In the genomic region with DNA sequence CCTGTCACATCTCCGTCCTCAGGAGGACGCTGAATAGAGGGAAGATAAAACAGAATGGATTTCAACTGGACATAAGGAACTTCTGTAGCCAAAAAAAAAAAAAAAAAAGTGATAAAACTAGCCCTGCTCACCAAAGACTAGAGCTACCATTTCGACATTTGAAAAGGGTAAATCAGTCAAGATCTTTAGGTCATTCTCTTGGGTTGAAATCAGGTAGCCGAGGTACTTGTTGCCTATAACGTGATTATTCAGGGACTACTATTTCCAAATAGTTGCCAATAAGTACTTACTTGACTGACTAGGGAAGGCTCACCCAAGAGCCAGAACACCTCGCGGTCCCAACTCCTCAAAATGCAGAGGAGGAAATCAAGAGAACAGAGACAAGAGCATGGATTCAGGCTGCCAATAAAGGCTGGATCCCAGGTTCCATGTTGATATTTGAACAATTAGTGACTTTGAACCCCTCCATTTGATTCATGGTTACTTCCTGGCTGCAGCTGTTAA, we compare ENCODE assay signal across 1 cellular context.
TF ChIP-seq lines count a peak whose summit lies in the region.

No MANE protein-coding gene starts in this region.

TF ChIP-seq in K562, 482 proteins besides CTCF, POLR2A, EP300 and RAD21 (continued from another document):
- TF ChIP-seq ZNF121 (CRISPR knock-in tag; conservative IDR thresholded peaks at IDR 0.05): 0 out of 2 replicates have a peak, but pooled peaks have one; percentile 18
- TF ChIP-seq ZNF384 (IDR thresholded peaks at IDR 0.05; ENCODE audit: low read depth, low read length): peak; percentile 31; the same call in 1 of the 2 replicates
- TF ChIP-seq TAF7 (tag; IDR thresholded peaks at IDR 0.05): 0 out of 2 replicates have a peak, but pooled peaks have one; percentile 10
- 0 out of 2 replicates have a peak, but pooled peaks have one; percentile 31 for TF ChIP-seq PML (IDR thresholded peaks at IDR 0.05; ENCODE audit: low read length)
- TF ChIP-seq ZNF184 (CRISPR knock-in tag; IDR thresholded peaks at IDR 0.05): no peak
- 0 out of 4 replicates have a peak, but pooled peaks of 1 of the 2 experiments have one; percentile 24 for TF ChIP-seq KDM4B (IDR thresholded peaks at IDR 0.05; ENCODE audit: borderline replicate concordance in 2 of 2, low read depth in 1 of 2)
- peak; percentile 29 for TF ChIP-seq KDM5B (IDR thresholded peaks at IDR 0.05; ENCODE audit: insufficient replicate concordance, low read depth, low read length)
- TF ChIP-seq ZBTB8A (IDR thresholded peaks at IDR 0.05; ENCODE audit: partially characterized antibody): no peak
- TF ChIP-seq, protein P1, sequence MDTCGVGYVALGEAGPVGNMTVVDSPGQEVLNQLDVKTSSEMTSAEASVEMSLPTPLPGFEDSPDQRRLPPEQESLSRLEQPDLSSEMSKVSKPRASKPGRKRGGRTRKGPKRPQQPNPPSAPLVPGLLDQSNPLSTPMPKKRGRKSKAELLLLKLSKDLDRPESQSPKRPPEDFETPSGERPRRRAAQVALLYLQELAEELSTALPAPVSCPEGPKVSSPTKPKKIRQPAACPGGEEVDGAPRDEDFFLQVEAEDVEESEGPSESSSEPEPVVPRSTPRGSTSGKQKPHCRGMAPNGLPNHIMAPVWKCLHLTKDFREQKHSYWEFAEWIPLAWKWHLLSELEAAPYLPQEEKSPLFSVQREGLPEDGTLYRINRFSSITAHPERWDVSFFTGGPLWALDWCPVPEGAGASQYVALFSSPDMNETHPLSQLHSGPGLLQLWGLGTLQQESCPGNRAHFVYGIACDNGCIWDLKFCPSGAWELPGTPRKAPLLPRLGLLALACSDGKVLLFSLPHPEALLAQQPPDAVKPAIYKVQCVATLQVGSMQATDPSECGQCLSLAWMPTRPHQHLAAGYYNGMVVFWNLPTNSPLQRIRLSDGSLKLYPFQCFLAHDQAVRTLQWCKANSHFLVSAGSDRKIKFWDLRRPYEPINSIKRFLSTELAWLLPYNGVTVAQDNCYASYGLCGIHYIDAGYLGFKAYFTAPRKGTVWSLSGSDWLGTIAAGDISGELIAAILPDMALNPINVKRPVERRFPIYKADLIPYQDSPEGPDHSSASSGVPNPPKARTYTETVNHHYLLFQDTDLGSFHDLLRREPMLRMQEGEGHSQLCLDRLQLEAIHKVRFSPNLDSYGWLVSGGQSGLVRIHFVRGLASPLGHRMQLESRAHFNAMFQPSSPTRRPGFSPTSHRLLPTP (IDR thresholded peaks at IDR 0.05; ENCODE audit: borderline replicate concordance, extremely low read depth, insufficient read length): no peak
- TF ChIP-seq, protein P2, sequence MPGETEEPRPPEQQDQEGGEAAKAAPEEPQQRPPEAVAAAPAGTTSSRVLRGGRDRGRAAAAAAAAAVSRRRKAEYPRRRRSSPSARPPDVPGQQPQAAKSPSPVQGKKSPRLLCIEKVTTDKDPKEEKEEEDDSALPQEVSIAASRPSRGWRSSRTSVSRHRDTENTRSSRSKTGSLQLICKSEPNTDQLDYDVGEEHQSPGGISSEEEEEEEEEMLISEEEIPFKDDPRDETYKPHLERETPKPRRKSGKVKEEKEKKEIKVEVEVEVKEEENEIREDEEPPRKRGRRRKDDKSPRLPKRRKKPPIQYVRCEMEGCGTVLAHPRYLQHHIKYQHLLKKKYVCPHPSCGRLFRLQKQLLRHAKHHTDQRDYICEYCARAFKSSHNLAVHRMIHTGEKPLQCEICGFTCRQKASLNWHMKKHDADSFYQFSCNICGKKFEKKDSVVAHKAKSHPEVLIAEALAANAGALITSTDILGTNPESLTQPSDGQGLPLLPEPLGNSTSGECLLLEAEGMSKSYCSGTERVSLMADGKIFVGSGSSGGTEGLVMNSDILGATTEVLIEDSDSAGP (CRISPR knock-in tag; IDR thresholded peaks at IDR 0.05): peak; percentile 66; the same call in 1 of the 2 replicates
- 0 out of 2 replicates have a peak, but pooled peaks have one; percentile 10 for TF ChIP-seq CREB1 (IDR thresholded peaks at IDR 0.05)
- TF ChIP-seq CREB1 (CRISPR knock-in tag; IDR thresholded peaks at IDR 0.05): no peak
- TF ChIP-seq, protein P3, sequence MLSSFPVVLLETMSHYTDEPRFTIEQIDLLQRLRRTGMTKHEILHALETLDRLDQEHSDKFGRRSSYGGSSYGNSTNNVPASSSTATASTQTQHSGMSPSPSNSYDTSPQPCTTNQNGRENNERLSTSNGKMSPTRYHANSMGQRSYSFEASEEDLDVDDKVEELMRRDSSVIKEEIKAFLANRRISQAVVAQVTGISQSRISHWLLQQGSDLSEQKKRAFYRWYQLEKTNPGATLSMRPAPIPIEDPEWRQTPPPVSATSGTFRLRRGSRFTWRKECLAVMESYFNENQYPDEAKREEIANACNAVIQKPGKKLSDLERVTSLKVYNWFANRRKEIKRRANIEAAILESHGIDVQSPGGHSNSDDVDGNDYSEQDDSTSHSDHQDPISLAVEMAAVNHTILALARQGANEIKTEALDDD (IDR thresholded peaks at IDR 0.05): peak; percentile 61; the same call in 1 of the 2 replicates
- TF ChIP-seq RBFOX2 (IDR thresholded peaks at IDR 0.05; ENCODE audit: low read depth, low read length): no peak
- TF ChIP-seq TOE1 (IDR thresholded peaks at IDR 0.05; ENCODE audit: borderline replicate concordance): no peak
- TF ChIP-seq TOE1 (CRISPR knock-in tag; IDR thresholded peaks at IDR 0.05; ENCODE audit: borderline replicate concordance, low read depth): 0 out of 2 replicates have a peak, but pooled peaks have one; percentile 57
- peak in 1 of 2 experiments; percentile 17; a peak in 1 of 4 replicates for TF ChIP-seq SRF (CRISPR knock-in tag; IDR thresholded peaks at IDR 0.05)
